ENCODE assay signal across 9 cellular contexts in the genomic region with DNA sequence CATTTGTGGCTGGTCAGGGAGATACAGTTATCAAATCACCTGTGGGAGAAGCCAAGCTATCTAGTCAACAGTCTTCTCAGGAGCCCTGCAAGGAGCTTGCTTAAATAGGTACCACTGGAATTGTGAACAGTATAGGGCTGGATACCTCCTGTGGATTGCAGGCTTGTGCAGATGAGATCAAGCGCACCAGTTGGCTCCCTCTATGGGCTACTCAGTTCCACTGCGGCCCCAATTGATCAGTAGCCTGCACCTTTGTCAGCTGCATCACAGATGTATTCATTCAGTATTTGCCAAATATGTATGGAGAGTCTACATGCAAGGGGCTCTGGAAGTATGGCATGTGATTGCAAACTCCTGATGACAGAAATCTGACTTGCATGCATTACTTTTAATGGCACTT. TPM values are rescaled to one million over a fixed set of nuclear protein-coding genes. Genes with fewer than 3 reads are reported as not detected.
DNase-seq lines count a peak whose midpoint lies in the region; ATAC-seq and TF ChIP-seq lines count a peak whose summit lies in the region.
"Had no signal": no experiment of that assay in that cellular context is flagged by ENCODE, and none has a peak within 500 bp of the region (broad histone marks: within the 10 kb centered on the region; RNA-seq: fewer than 3 reads in every experiment).

No MANE protein-coding gene starts in this region.

- no peaks in the 10 kb centered on the region for H3K4me1 Mint-ChIP-seq in activated naive CD8-positive, alpha-beta T cell treated with anti-CD3 and anti-CD28 coated beads for 36 hours

- H3K27me3 Mint-ChIP-seq in activated naive CD8-positive, alpha-beta T cell treated with anti-CD3 and anti-CD28 coated beads for 36 hours = no peaks in the 10 kb centered on the region

- no peak overlapping the region for H3K4me3 Mint-ChIP-seq in activated naive CD8-positive, alpha-beta T cell treated with anti-CD3 and anti-CD28 coated beads for 36 hours

- TF ChIP-seq CTCF in uterus (IDR thresholded peaks at IDR 0.05) = no peak

- H3K27me3 ChIP-seq in uterus = peaks cover 0 to 4% of the 10 kb centered on the region in 2 donors

- no peaks in the 10 kb centered on the region for H3K36me3 Mint-ChIP-seq in activated naive CD8-positive, alpha-beta T cell treated with anti-CD3 and anti-CD28 coated beads for 36 hours

- H3K27ac Mint-ChIP-seq in activated naive CD8-positive, alpha-beta T cell treated with anti-CD3 and anti-CD28 coated beads for 36 hours = no peak overlapping the region

- peak; percentile 71 for ATAC-seq in HG03025 (IDR thresholded peaks at IDR 0.05; ENCODE audit: low FRiP score, unreplicated experiment)
- peak; percentile 88 for ATAC-seq in left lobe of liver
- no peak for ATAC-seq in GM19023 (IDR thresholded peaks at IDR 0.05; ENCODE audit: unreplicated experiment)

- intact Hi-C loops in uterus (cut with DNase I; ENCODE audit: low total_unique reads) = no loop called here

- no peaks in the 10 kb centered on the region for H3K36me3 ChIP-seq in uterus

- H3K4me3 ChIP-seq in uterus = no peak overlapping the region

- no peaks in the 10 kb centered on the region for H3K9me3 Mint-ChIP-seq in activated naive CD8-positive, alpha-beta T cell treated with anti-CD3 and anti-CD28 coated beads for 36 hours

- H3K9me3 ChIP-seq in uterus = no peaks in the 10 kb centered on the region

- DNase-seq in ELF-1 (ENCODE audit: low read depth, low spot score) (peak; percentile 43), SW480 (ENCODE audit: low spot score) (peak; percentile 30), left lobe of liver (ENCODE audit: low spot score) (no peak), uterus (no peak), KG1 (lab: John Stamatoyannopoulos, UW) (no peak)
- no peak for DNase-seq in activated naive CD8-positive, alpha-beta T cell treated with anti-CD3 and anti-CD28 coated beads for 36 hours

- H3K27ac ChIP-seq in uterus = no peak overlapping the region

- TF ChIP-seq POLR2A in uterus (IDR thresholded peaks at IDR 0.05) = no peak

- H3K4me1 ChIP-seq in uterus = no peaks in the 10 kb centered on the region

RNA-seq across cellular contexts. Expression of a gene that starts 28.6 kb away (rescaled TPM):
- not detected for total RNA-seq in left lobe of liver
- total RNA-seq in uterus = not detected
- not detected for total RNA-seq in activated naive CD8-positive, alpha-beta T cell treated with anti-CD3 and anti-CD28 coated beads for 36 hours
- total RNA-seq: T-helper 2 cell treated with Interferon-gamma antibody and Interleukin-4, amounts not matched to agents 100 ng/mL and 5 ng/mL, for 36 hours had no signal

Comparison
In these comparisons a context has a peak if more than half of its experiments do, and no peak if none do; other contexts are left out.
1. DNase-seq: peak in ELF-1 (single experiment) and SW480 (single experiment); none in left lobe of liver (single experiment), uterus (0 of 2), activated naive CD8-positive, alpha-beta T cell treated with anti-CD3 and anti-CD28 coated beads for 36 hours (single experiment) and KG1 (single experiment).